ENCODE assay signal across 8 cellular contexts in genomic region chr18:24076136-24076597, GRCh38.
A peak's percentile ranks its signal among the peaks of the same experiment; 100 is the strongest.
DNase-seq lines count a peak whose midpoint lies in the region; ATAC-seq, FAIRE-seq and TF ChIP-seq lines count a peak whose summit lies in the region.
"Not testable (repeated sequence)": the region's sequence is repeated elsewhere in the genome, so short reads cannot be mapped to it uniquely, and the experiment has no call there.

No MANE protein-coding gene starts in this region.

- H3K36me3 ChIP-seq in HEK293 (ENCODE audit: control insufficient read depth in 2 of 2, insufficient read depth in 1 of 2, low read length in 2 of 2) = not testable (repeated sequence)

- H3K4me3 Mint-ChIP-seq in T-helper 2 cell treated with Interferon-gamma antibody and Interleukin-4, amounts not matched to agents 5 μg/mL and 100 μg/mL, for 36 hours = peak overlapping the region; percentile 48
- peak overlapping the region; percentile 28 for H3K4me3 Mint-ChIP-seq in natural killer cell

- not testable (repeated sequence) for H3K27me3 Mint-ChIP-seq in T-helper 2 cell treated with Interferon-gamma antibody and Interleukin-4, amounts not matched to agents 5 μg/mL and 100 μg/mL, for 36 hours (ENCODE audit: low read depth); natural killer cell (ENCODE audit: low read depth in 2 of 2)

- H3K4me3 ChIP-seq in HEK293 (ENCODE audit: low read depth, low read length) = not testable (repeated sequence)

- peaks cover 32% of the 10 kb centered on the region for H3K4me1 Mint-ChIP-seq in T-helper 2 cell treated with Interferon-gamma antibody and Interleukin-4, amounts not matched to agents 5 μg/mL and 100 μg/mL, for 36 hours (ENCODE audit: low read depth)
- H3K4me1 Mint-ChIP-seq in natural killer cell = peaks cover 27 to 33% of the 10 kb centered on the region in 2 donors

- ATAC-seq in natural killer cell = peak; percentile 71 to 92 (median 91)

- H3K36me3 Mint-ChIP-seq in T-helper 2 cell treated with Interferon-gamma antibody and Interleukin-4, amounts not matched to agents 5 μg/mL and 100 μg/mL, for 36 hours (ENCODE audit: low read depth) = peaks cover 59% of the 10 kb centered on the region
- peaks cover 10% of the 10 kb centered on the region for H3K36me3 Mint-ChIP-seq in natural killer cell

- intact Hi-C loops in natural killer cell (cut with micrococcal nuclease) = not testable (repeated sequence)

- FAIRE-seq in D721Med (lab: Jason Lieb, UNC) = not testable (repeated sequence)

- TF ChIP-seq CTCF in D721Med (IDR thresholded peaks at IDR 0.05; ENCODE audit: insufficient read depth, missing control alignments) = peak; percentile 10
- TF ChIP-seq CTCF in HEK293 (tag by site-specific recombination; IDR thresholded peaks at IDR 0.05) = peak; percentile 77
- not testable (repeated sequence) for TF ChIP-seq CTCF in natural killer cell (IDR thresholded peaks at IDR 0.05)

- POLR2A ChIA-PET in HEK293 (lab: Yijun Ruan, JAX) = interaction anchor here (0.6 to 1.7 kb wide), 4 partner anchors 10 to 378 kb away, joined by 4 to 10 read pairs (median 7); partner anchors contain the start of gene CABYR

- CTCF ChIA-PET in HEK293 (lab: Yijun Ruan, JAX) = interaction anchor here (0.6 to 1.7 kb wide), 12 partner anchors 9 to 496 kb away, joined by 3 to 9 read pairs (median 4); no protein-coding TSS in a partner anchor

- not testable (repeated sequence) for H3K9me3 ChIP-seq in HEK293 (ENCODE audit: control insufficient read depth, insufficient read depth, low read depth, low read length)

- DNase-seq in D721Med (ENCODE audit: insufficient read length, low spot score) = not testable (repeated sequence)
- DNase-seq in NCI-H2107 (lab: John Stamatoyannopoulos, UW) = peak; percentile 39
- DNase-seq in T-helper 2 cell treated with Interferon-gamma antibody and Interleukin-4, amounts not matched to agents 5 μg/mL and 100 μg/mL, for 36 hours (ENCODE audit: low spot score) = peak; percentile 87
- DNase-seq in activated naive CD4-positive, alpha-beta T cell (lab: John Stamatoyannopoulos, UW) = peak; percentile 9 to 51 (median 30)
- peak; percentile 98 for DNase-seq in fibroblast of peridontal ligament (ENCODE audit: extremely low read depth)
- peak; percentile 22 for DNase-seq in natural killer cell
- DNase-seq in stimulated activated CD8-positive, alpha-beta memory T cell treated with anti-CD3 and anti-CD28 coated beads, Interleukin-4, amount 100 ng/mL, for 48 hours = peak; percentile 83

- H3K4me1 ChIP-seq in HEK293 (ENCODE audit: control insufficient read depth, insufficient read depth, low read length) = not testable (repeated sequence)

- peak overlapping the region; percentile 61; the same call in 1 of the 2 replicates for H3K27ac ChIP-seq in HEK293 (ENCODE audit: extremely low read depth, low read depth, low read length)

- H3K27ac Mint-ChIP-seq in T-helper 2 cell treated with Interferon-gamma antibody and Interleukin-4, amounts not matched to agents 5 μg/mL and 100 μg/mL, for 36 hours = peak overlapping the region; percentile 62
- H3K27ac Mint-ChIP-seq in natural killer cell = peak overlapping the region; percentile 68

- H3K9me3 Mint-ChIP-seq in T-helper 2 cell treated with Interferon-gamma antibody and Interleukin-4, amounts not matched to agents 5 μg/mL and 100 μg/mL, for 36 hours; natural killer cell: not testable (repeated sequence)

TF ChIP-seq in HEK293, 187 proteins besides CTCF, POLR2A, EP300 and RAD21 (continues in another document):
- peak; percentile 49; the same call in 1 of the 2 replicates for TF ChIP-seq KLF8 (tag by site-specific recombination; IDR thresholded peaks at IDR 0.05)
- TF ChIP-seq ZNF366 (tag by site-specific recombination; conservative IDR thresholded peaks at IDR 0.05) = peak; percentile 96
- 0 out of 2 replicates have a peak, but pooled peaks have one; percentile 16 for TF ChIP-seq KLF9 (tag by site-specific recombination; IDR thresholded peaks at IDR 0.05; ENCODE audit: low read depth)
- peak; percentile 15; the same call in 1 of the 2 replicates for TF ChIP-seq ZNF654 (tag by site-specific recombination; IDR thresholded peaks at IDR 0.05; ENCODE audit: low read depth)
- peak; percentile 75 for TF ChIP-seq FEZF1 (tag by site-specific recombination; IDR thresholded peaks at IDR 0.05)
- 0 out of 2 replicates have a peak, but pooled peaks have one; percentile 27 for TF ChIP-seq SCRT2 (tag by site-specific recombination; IDR thresholded peaks at IDR 0.05)
- TF ChIP-seq ZBTB6 (tag by site-specific recombination; IDR thresholded peaks at IDR 0.05) = peak; percentile 76; the same call in 1 of the 2 replicates
- peak; percentile 77 for TF ChIP-seq ZNF629 (tag by site-specific recombination; IDR thresholded peaks at IDR 0.05)
- peak; percentile 84 for TF ChIP-seq ZNF2 (tag by site-specific recombination; IDR thresholded peaks at IDR 0.05)
- TF ChIP-seq TSHZ1 (tag by site-specific recombination; IDR thresholded peaks at IDR 0.05; ENCODE audit: borderline replicate concordance) = peak; percentile 24; the same call in 1 of the 2 replicates
- TF ChIP-seq ZNF341 (tag by site-specific recombination; IDR thresholded peaks at IDR 0.05; ENCODE audit: low read depth) = peak; percentile 94
- peak; percentile 24 for TF ChIP-seq ZBTB26 (tag by site-specific recombination; optimal IDR thresholded peaks at IDR 0.05)
- peak; percentile 68 for TF ChIP-seq ZNF398 (tag by site-specific recombination; IDR thresholded peaks at IDR 0.05)
- TF ChIP-seq GLIS1 (tag by site-specific recombination; IDR thresholded peaks at IDR 0.05) = peak; percentile 63
- peak; percentile 98 for TF ChIP-seq TRIM28 (IDR thresholded peaks at IDR 0.05; ENCODE audit: borderline replicate concordance, low read length)
- TF ChIP-seq ZSCAN30 (tag by site-specific recombination; IDR thresholded peaks at IDR 0.05) = peak; percentile 93
- peak; percentile 75 for TF ChIP-seq ZNF24 (tag by site-specific recombination; IDR thresholded peaks at IDR 0.05)
- TF ChIP-seq TCF7L2 (IDR thresholded peaks at IDR 0.05; ENCODE audit: borderline replicate concordance, low read depth, low read length) = peak; percentile 91
- TF ChIP-seq ZEB2 (tag by site-specific recombination; IDR thresholded peaks at IDR 0.05) = peak; percentile 97
